In genomic region chr3:27345493-27345892, GRCh38 we compare ENCODE assay signal across 12 cellular contexts. TPM values are rescaled to one million over a fixed set of nuclear protein-coding genes. Genes with fewer than 3 reads are reported as not detected.
DNase-seq lines count a peak whose midpoint lies in the region; ATAC-seq, FAIRE-seq and TF ChIP-seq lines count a peak whose summit lies in the region.
"Had no signal": no experiment of that assay in that cellular context is flagged by ENCODE, and none has a peak within 500 bp of the region (broad histone marks: within the 10 kb centered on the region; RNA-seq: fewer than 3 reads in every experiment).

No MANE protein-coding gene starts in this region.

- POLR2A ChIA-PET in GM12878 (lab: Charles Lee) = interaction anchor here (1.0 kb wide), 1 partner anchor 32 kb away, joined by 3 read pairs; no protein-coding TSS in a partner anchor

- H3K9me3 ChIP-seq in GM12878 (replicated peaks; ENCODE audit: control insufficient read depth, insufficient read depth, low read length) = no peaks in the 10 kb centered on the region
- no peaks in the 10 kb centered on the region for H3K9me3 ChIP-seq in prostate gland
- H3K9me3 ChIP-seq: A549 had no signal

- TF ChIP-seq EP300 in GM12878 (IDR thresholded peaks at IDR 0.05; ENCODE audit: borderline replicate concordance in 1 of 2, control insufficient read depth in 1 of 2, low read depth in 2 of 2, low read length in 2 of 2) = peak in 1 of 2 experiments; percentile 25; a peak in 1 of 4 replicates

- ATAC-seq in GM12878 = peak; percentile 76
- ATAC-seq in HG03095 (IDR thresholded peaks at IDR 0.05; ENCODE audit: unreplicated experiment) = no peak
- ATAC-seq in HG03135 (IDR thresholded peaks at IDR 0.05; ENCODE audit: unreplicated experiment) = no peak
- ATAC-seq: A549 had no signal

- no peak overlapping the region for H3K4me3 ChIP-seq in GM12878
- no peak overlapping the region for H3K4me3 ChIP-seq in prostate gland
- H3K4me3 ChIP-seq: A549, cardiac muscle cell had no signal

- CTCF ChIA-PET in GM12878 (lab: Yijun Ruan, JAX) = interaction anchor here (1.0 to 1.2 kb wide), 3 partner anchors 20 to 312 kb away, joined by 3 to 6 read pairs (median 3); no protein-coding TSS in a partner anchor

- TF ChIP-seq RAD21 in GM12878 (IDR thresholded peaks at IDR 0.05; ENCODE audit: insufficient read depth, low read depth, low read length) = no peak

- RAD21 ChIA-PET in GM12878 (lab: Charles Lee; ENCODE audit: unreplicated experiment) = interaction anchor here (0.9 to 1.6 kb wide), 2 partner anchors 9 to 12 kb away, joined by 4 read pairs; no protein-coding TSS in a partner anchor

- no peaks in the 10 kb centered on the region for H4K20me1 ChIP-seq in GM12878 (ENCODE audit: control insufficient read depth, insufficient read depth)

- no peak overlapping the region for H2AFZ ChIP-seq in GM12878 (ENCODE audit: control insufficient read depth, low read depth, low read length)
- H2AFZ ChIP-seq: parathyroid adenoma had no signal

- H3K27ac ChIP-seq in GM12878 (ENCODE audit: control insufficient read depth, insufficient read depth) (no peak overlapping the region), prostate gland (no peak overlapping the region)
- H3K27ac ChIP-seq: A549, cardiac muscle cell, parathyroid adenoma had no signal

- WGBS in GM12878 (ENCODE audit: insufficient coverage, insufficient replicate concordance, low lambda C conversion rate, missing lambda C conversion rate) = 39% methylated on average over 5 of the region's 5 CpGs
- 50% methylated on average over 5 of the region's 5 CpGs for WGBS in prostate gland

- SMC1A ChIA-PET in GM12878 (lab: Charles Lee; ENCODE audit: uncharacterized antibody, unreplicated experiment) = interaction anchor here (0.8 to 1.8 kb wide), 8 partner anchors 9 to 321 kb away, joined by 3 to 9 read pairs (median 4); no protein-coding TSS in a partner anchor

- H3K27me3 ChIP-seq in GM12878 (replicated peaks in 1 of 2; ENCODE audit: control insufficient read depth in 2 of 2, insufficient read depth in 2 of 2, low read length in 1 of 2) (no peaks in the 10 kb centered on the region), prostate gland (replicated peaks; ENCODE audit: insufficient read depth) (no peaks in the 10 kb centered on the region)
- H3K27me3 ChIP-seq: cardiac muscle cell had no signal

- TF ChIP-seq CTCF in GM12878 (IDR thresholded peaks at IDR 0.05 in 2 of 3, conservative IDR thresholded peaks at IDR 0.05 in 1 of 3; ENCODE audit: control insufficient read depth in 2 of 3, extremely low read depth in 1 of 3, insufficient read depth in 1 of 3, low read depth in 3 of 3, low read length in 3 of 3) (no peak), prostate gland (IDR thresholded peaks at IDR 0.05) (no peak)

- intact Hi-C loops in GM12878 (cut with micrococcal nuclease; ENCODE audit: unreplicated experiment) (no loop called here), prostate gland (cut with DNase I) (no loop called here)

- no peak for TF ChIP-seq POLR2A in GM12878 (IDR thresholded peaks at IDR 0.05; ENCODE audit: low read depth, low read length)
- no peak for TF ChIP-seq POLR2A in prostate gland (IDR thresholded peaks at IDR 0.05)

- peaks cover 10% of the 10 kb centered on the region for H3K4me1 ChIP-seq in GM12878 (ENCODE audit: control insufficient read depth, insufficient read depth, low read length)
- H3K4me1 ChIP-seq in prostate gland (replicated peaks) = no peaks in the 10 kb centered on the region
- H3K4me1 ChIP-seq: A549, parathyroid adenoma had no signal

- H3K79me2 ChIP-seq in GM12878 (ENCODE audit: control insufficient read depth, insufficient read depth, low read length) = no peaks in the 10 kb centered on the region
- H3K79me2 ChIP-seq: parathyroid adenoma had no signal

- H3K36me3 ChIP-seq in GM12878 (ENCODE audit: control insufficient read depth in 2 of 2, insufficient read depth in 2 of 2, low read length in 1 of 2) (no peaks in the 10 kb centered on the region), prostate gland (no peaks in the 10 kb centered on the region)
- H3K36me3 ChIP-seq: cardiac muscle cell had no signal

- H3K9ac ChIP-seq in GM12878 (ENCODE audit: control insufficient read depth, insufficient read depth, low read length) = no peak overlapping the region
- H3K9ac ChIP-seq: parathyroid adenoma had no signal

- BruUV-seq in GM12878 (replicated peaks; lab: Mats Ljungman, UMichigan) = no TSS peak

- DNase-seq in NCI-H510A (lab: John Stamatoyannopoulos, UW) (peak; percentile 3), NCI-H510A treated with DMSO at 0.1 percent for 48 hours (lab: John Stamatoyannopoulos, UW) (no peak), HuH-7 (ENCODE audit: low spot score) (peak; percentile 32), GM12878 (ENCODE audit: low read depth, low spot score) (no peak), prostate gland (ENCODE audit: low spot score) (peak; percentile 18), NCI-H1694 (lab: John Stamatoyannopoulos, UW) (no peak)

- in situ Hi-C loops in GM12878 (cut with MboI) = no loop called here

- FAIRE-seq in GM12878 (lab: Jason Lieb, UNC) = no peak
- FAIRE-seq: TTC549 had no signal

- no peak overlapping the region for H3K4me2 ChIP-seq in GM12878 (ENCODE audit: control insufficient read depth, insufficient read depth)
- H3K4me2 ChIP-seq: A549 had no signal

TF ChIP-seq in GM12878, 131 proteins besides CTCF, POLR2A, EP300 and RAD21:
- TF ChIP-seq SPI1 (IDR thresholded peaks at IDR 0.05; ENCODE audit: borderline replicate concordance, insufficient read depth, low read depth, low read length) (peak; percentile 67; the same call in 1 of the 2 replicates), ZBTB4 (CRISPR knock-in tag; IDR thresholded peaks at IDR 0.05) (no peak), MTA2 (IDR thresholded peaks at IDR 0.05; ENCODE audit: low read depth) (peak; percentile 65), PAX8 (IDR thresholded peaks at IDR 0.05) (no peak)

RNA-seq across cellular contexts. Expression of gene NEK10, which starts 23.7 kb away (rescaled TPM):
- total RNA-seq in GM12878 (2013; cell fraction: nucleolus; rRNA removed) = 3.4 and 4.3 TPM in 2 replicates
- total RNA-seq in GM12878 (2014; rRNA removed) (0.11 and 0.17 TPM in 2 replicates), GM12878 (2014; rRNA removed; fragmentation: Illumina TruSeq; extraction: Trizol) (0.18 and 0.37 TPM in 2 replicates), GM12878 (2021) (0.15 and 0.29 TPM in 2 replicates), prostate gland (1 to 10 TPM; 8.9 to 9.1 TPM)
- not detected for polyA plus RNA-seq in GM12878 (2011; ENCODE audit: low read depth)
- polyA plus RNA-seq in GM12878 (2011; rRNA removed) (0.19 and 0.45 TPM in 2 replicates), GM12878 (2014; fragmentation: Illumina TruSeq; extraction: Trizol) (0.09 TPM in 1 of 2 replicates, not detected in the other), GM12878 (2014; fragmentation: Nextera tagmentation; extraction: Ambion mirVana) (not detected), GM12878 (2014; rRNA removed) (0.06 and 0.09 TPM in 2 replicates), GM12878 (2016; fragmentation: Nextera tagmentation; extraction: Ambion mirVana) (under 1 TPM; 0.12 to 0.40 TPM)
- 0.18 and 0.36 TPM in 2 replicates for polyA plus RNA-seq in GM12878 (2011; cell fraction: cytosol; rRNA removed)
- 0.79 and 0.97 TPM in 2 replicates for polyA plus RNA-seq in GM12878 (2011; cell fraction: nucleus; rRNA removed)
- 0.08 and 0.31 TPM in 2 replicates for polyA plus RNA-seq in GM12878 (2012)
- 1.9 and 2.0 TPM in 2 replicates for polyA minus RNA-seq in GM12878 (2011; rRNA and poly(A)+ RNA removed)
- not detected in 2 replicates for polyA minus RNA-seq in GM12878 (2011; cell fraction: cytosol; rRNA and poly(A)+ RNA removed)
- polyA minus RNA-seq in GM12878 (2011; cell fraction: nucleus; rRNA and poly(A)+ RNA removed) = 1.9 and 5.3 TPM in 2 replicates

Comparison
In these comparisons a context has a peak if more than half of its experiments do, and no peak if none do; other contexts are left out.
1. DNase-seq: peak in NCI-H510A (single experiment), HuH-7 (single experiment) and prostate gland (single experiment); none in NCI-H510A treated with DMSO at 0.1 percent for 48 hours (single experiment), GM12878 (single experiment) and NCI-H1694 (single experiment).